In genomic region chr1:56958526-56958925, GRCh38 we compare ENCODE assay signal across 2 cellular contexts.
TF ChIP-seq lines count a peak whose summit lies in the region.

No MANE protein-coding gene starts in this region.

TF ChIP-seq in SK-N-SH, 30 proteins besides CTCF, POLR2A, EP300 and RAD21 (continued from another document):
- peak; percentile 27; the same call in 1 of the 2 replicates for TF ChIP-seq PBX3 (IDR thresholded peaks at IDR 0.05)
- TF ChIP-seq JUND (IDR thresholded peaks at IDR 0.05) = 0 out of 2 replicates have a peak, but pooled peaks have one; percentile 31
- peak; percentile 49; the same call in 1 of the 2 replicates for TF ChIP-seq FOSL2 (IDR thresholded peaks at IDR 0.05; ENCODE audit: borderline replicate concordance, low read depth)
- TF ChIP-seq YY1 (IDR thresholded peaks at IDR 0.05; ENCODE audit: low read depth) = no peak
- TF ChIP-seq GATA2 (CRISPR knock-in tag; IDR thresholded peaks at IDR 0.05) = peak; percentile 35; the same call in 1 of the 2 replicates
- TF ChIP-seq TCF12 (IDR thresholded peaks at IDR 0.05) = peak; percentile 36

TF ChIP-seq in HEK293T, 16 proteins besides CTCF, POLR2A, EP300 and RAD21 (continued from another document):
- TF ChIP-seq FOXA1 (IDR thresholded peaks at IDR 0.05) = no peak
